ENCODE assay signal across 12 cellular contexts in genomic region chr15:90268415-90268814, GRCh38. TPM values are rescaled to one million over a fixed set of nuclear protein-coding genes. Genes with fewer than 3 reads are reported as not detected.
DNase-seq lines count a peak whose midpoint lies in the region; ATAC-seq and TF ChIP-seq lines count a peak whose summit lies in the region.
"Had no signal": no experiment of that assay in that cellular context is flagged by ENCODE, and none has a peak within 500 bp of the region (broad histone marks: within the 10 kb centered on the region; RNA-seq: fewer than 3 reads in every experiment).

No MANE protein-coding gene starts in this region.

- no TSS peak for BruUV-seq in MCF 10A (replicated peaks; lab: Mats Ljungman, UMichigan)
- BruUV-seq in OCI-LY7 (replicated peaks; lab: Mats Ljungman, UMichigan): no TSS peak

- CTCF ChIA-PET in MCF 10A (lab: Yijun Ruan, JAX) (interaction anchor here (0.5 to 1.7 kb wide), 8 partner anchors 18 to 431 kb away, joined by 3 to 8 read pairs (median 4); no protein-coding TSS in a partner anchor), OCI-LY7 (lab: Charles Lee; ENCODE audit: unreplicated experiment) (no interaction called here)

- no peak overlapping the region for H2AFZ ChIP-seq in OCI-LY7 (ENCODE audit: low read length)

- peaks cover 29% of the 10 kb centered on the region for H3K4me1 Mint-ChIP-seq in MCF 10A (ENCODE audit: insufficient read depth, unreplicated experiment)
- peaks cover 71% of the 10 kb centered on the region for H3K4me1 Mint-ChIP-seq in stimulated activated naive CD8-positive, alpha-beta T cell treated with anti-CD3 and anti-CD28 coated beads, Interleukin-15, amount 100 ng/mL, for 72 hours

- no peaks in the 10 kb centered on the region for H3K27me3 ChIP-seq in breast epithelium
- H3K27me3 ChIP-seq: upper lobe of right lung had no signal

- peak overlapping the region; percentile 87 for H3K4me2 ChIP-seq in OCI-LY7 (ENCODE audit: low read length)

- H3K36me3 ChIP-seq in breast epithelium (no peaks in the 10 kb centered on the region), OCI-LY7 (ENCODE audit: insufficient read depth, low read length) (peaks cover 61% of the 10 kb centered on the region)

- DNase-seq in MCF 10A (ENCODE audit: unreplicated experiment): no peak
- no peak for DNase-seq in breast epithelium (ENCODE audit: low spot score in 2 of 2)
- no peak for DNase-seq in OCI-LY7 (ENCODE audit: low spot score)
- DNase-seq in foreskin fibroblast: no peak
- DNase-seq in stimulated activated naive CD8-positive, alpha-beta T cell treated with anti-CD3 and anti-CD28 coated beads, Interleukin-15, amount 100 ng/mL, for 72 hours: no peak
- DNase-seq in SK-N-DZ (ENCODE audit: low spot score): no peak
- no peak for DNase-seq in AG08395 (ENCODE audit: low spot score)
- no peak for DNase-seq in ureter (ENCODE audit: low spot score)
- DNase-seq: activated CD8-positive, alpha-beta memory T cell treated with anti-CD3 and anti-CD28 coated beads, Interleukin-2, amount 50 U/mL, for 48 hours; effector CD8-positive, alpha-beta T cell; Kasumi-1 had no signal

- POLR2A ChIA-PET in MCF 10A (lab: Yijun Ruan, JAX) (no interaction called here), OCI-LY7 (lab: Charles Lee) (interaction anchor here (0.5 to 1.4 kb wide), 7 partner anchors 18 to 207 kb away, joined by 3 to 5 read pairs (median 3); partner anchors contain the start of genes CIB1 and GDPGP1)

- H3K27me3 Mint-ChIP-seq in MCF 10A (ENCODE audit: insufficient read depth, unreplicated experiment): no peaks in the 10 kb centered on the region
- no peaks in the 10 kb centered on the region for H3K27me3 Mint-ChIP-seq in stimulated activated naive CD8-positive, alpha-beta T cell treated with anti-CD3 and anti-CD28 coated beads, Interleukin-15, amount 100 ng/mL, for 72 hours

- H3K9me3 Mint-ChIP-seq in MCF 10A (ENCODE audit: unreplicated experiment): no peaks in the 10 kb centered on the region
- H3K9me3 Mint-ChIP-seq in stimulated activated naive CD8-positive, alpha-beta T cell treated with anti-CD3 and anti-CD28 coated beads, Interleukin-15, amount 100 ng/mL, for 72 hours: no peaks in the 10 kb centered on the region

- peak overlapping the region; percentile 46 for H3K4me3 Mint-ChIP-seq in MCF 10A (ENCODE audit: unreplicated experiment)
- peak overlapping the region; percentile 81 to 95 for H3K4me3 Mint-ChIP-seq in stimulated activated naive CD8-positive, alpha-beta T cell treated with anti-CD3 and anti-CD28 coated beads, Interleukin-15, amount 100 ng/mL, for 72 hours

- H3K79me2 ChIP-seq in OCI-LY7 (ENCODE audit: insufficient read depth, low read depth, low read length): peaks cover 71% of the 10 kb centered on the region

- peaks cover 36% of the 10 kb centered on the region for H3K36me3 Mint-ChIP-seq in MCF 10A (ENCODE audit: insufficient read depth, unreplicated experiment)

- no peaks in the 10 kb centered on the region for H3K9me2 ChIP-seq in OCI-LY7 (ENCODE audit: insufficient read depth, low read length)

- H3K27ac ChIP-seq in breast epithelium: peak overlapping the region in 1 of 2 donors; percentile 10
- no peak overlapping the region for H3K27ac ChIP-seq in OCI-LY7 (ENCODE audit: low read depth, low read length, poor library complexity, severe bottlenecking)
- H3K27ac ChIP-seq: upper lobe of right lung had no signal

- no peak overlapping the region for H3K27ac Mint-ChIP-seq in MCF 10A (ENCODE audit: low read depth, unreplicated experiment)
- peak overlapping the region; percentile 6 to 77 for H3K27ac Mint-ChIP-seq in stimulated activated naive CD8-positive, alpha-beta T cell treated with anti-CD3 and anti-CD28 coated beads, Interleukin-15, amount 100 ng/mL, for 72 hours

- no peak for TF ChIP-seq POLR2A in breast epithelium (IDR thresholded peaks at IDR 0.05)

- H3K9me3 ChIP-seq in breast epithelium (no peaks in the 10 kb centered on the region), OCI-LY7 (ENCODE audit: low read length) (no peaks in the 10 kb centered on the region)
- H3K9me3 ChIP-seq: upper lobe of right lung had no signal

- peaks cover 14% of the 10 kb centered on the region for H4K20me1 ChIP-seq in OCI-LY7 (ENCODE audit: insufficient read depth, low read length)

- TF ChIP-seq CTCF in MCF 10A (IDR thresholded peaks at IDR 0.05; ENCODE audit: unreplicated experiment) (no peak), breast epithelium (IDR thresholded peaks at IDR 0.05) (no peak), OCI-LY7 (conservative IDR thresholded peaks at IDR 0.05; ENCODE audit: low read length) (no peak), foreskin fibroblast (IDR thresholded peaks at IDR 0.05; ENCODE audit: low read depth, low read length) (no peak)

- H3K4me1 ChIP-seq in breast epithelium (peaks cover 0 to 20% of the 10 kb centered on the region in 2 donors), OCI-LY7 (ENCODE audit: insufficient read depth, low read length, poor library complexity, severe bottlenecking) (peaks cover 42% of the 10 kb centered on the region)

- peak overlapping the region in 1 of 3 donors; percentile 88 for H3K4me3 ChIP-seq in breast epithelium
- peak overlapping the region; percentile 74 for H3K4me3 ChIP-seq in OCI-LY7 (ENCODE audit: low read depth, low read length, poor library complexity, severe bottlenecking)
- peak overlapping the region; percentile 5 to 33 for H3K4me3 ChIP-seq in foreskin fibroblast (ENCODE audit: low read depth in 1 of 2, low read length in 2 of 2)

- ATAC-seq in stimulated activated naive CD8-positive, alpha-beta T cell treated with anti-CD3 and anti-CD28 coated beads, Interleukin-15, amount 100 ng/mL, for 72 hours: no peak
- ATAC-seq: upper lobe of right lung had no signal

- intact Hi-C loops in MCF 10A (cut with micrococcal nuclease) (no loop called here), breast epithelium (cut with DNase I; ENCODE audit: low total_unique reads) (no loop called here), OCI-LY7 (cut with micrococcal nuclease; ENCODE audit: unreplicated experiment) (loop anchor here (5.0 kb wide), 1 partner anchor 664 kb away; the partner anchor contains the start of gene HDDC3)

RNA-seq across cellular contexts. Expression of gene NGRN, which starts 2.9 kb away (rescaled TPM):
- total RNA-seq in MCF 10A (2022): 70.5 and 77.0 TPM in 2 replicates
- total RNA-seq in breast epithelium: 10 to 100 TPM; 67.7 to 99.1 (median 87.2) TPM
- total RNA-seq in OCI-LY7 (2014; rRNA removed; shearing (Covaris generic)): 65.0 and 72.8 TPM in 2 replicates
- total RNA-seq in OCI-LY7 (2022): 40.0 and 44.4 TPM in 2 replicates
- polyA plus RNA-seq in SK-N-DZ (2014; cell fraction: cytosol; rRNA removed): 181 and 189 TPM in 2 replicates
- polyA plus RNA-seq in SK-N-DZ (2014; cell fraction: nucleus; rRNA removed): 79.9 and 121 TPM in 2 replicates
- 98.5 TPM for total RNA-seq in ureter

RNA-seq across cellular contexts. Expression of gene TTLL13, which starts 19.1 kb away (rescaled TPM):
- total RNA-seq in MCF 10A (2022) (0.47 TPM in 1 of 2 replicates, not detected in the other), breast epithelium (under 1 TPM in 1 of 3 donors, not detected in 2; 0.15 TPM), OCI-LY7 (2022) (0.77 and 1.3 TPM in 2 replicates), ureter (0.36 TPM)
- 0.57 and 0.88 TPM in 2 replicates for total RNA-seq in OCI-LY7 (2014; rRNA removed; shearing (Covaris generic))
- polyA plus RNA-seq in SK-N-DZ (2014; cell fraction: cytosol; rRNA removed): not detected in 2 replicates
- 0.27 TPM in 1 of 2 replicates, not detected in the other for polyA plus RNA-seq in SK-N-DZ (2014; cell fraction: nucleus; rRNA removed)
- total RNA-seq: upper lobe of right lung had no signal

RNA-seq across cellular contexts. Expression of gene GDPGP1, which starts 34.4 kb away (rescaled TPM):
- total RNA-seq in MCF 10A (2022) (3.4 and 6.6 TPM in 2 replicates), breast epithelium (1 to 10 TPM; 3.4 to 9.4 (median 7.5) TPM), OCI-LY7 (2022) (12.1 and 12.9 TPM in 2 replicates), ureter (16.9 TPM)
- total RNA-seq in OCI-LY7 (2014; rRNA removed; shearing (Covaris generic)): 8.1 and 22.3 TPM in 2 replicates
- polyA plus RNA-seq in SK-N-DZ (2014; cell fraction: cytosol; rRNA removed): 2.2 and 3.7 TPM in 2 replicates
- polyA plus RNA-seq in SK-N-DZ (2014; cell fraction: nucleus; rRNA removed): 1.7 and 4.8 TPM in 2 replicates

RNA-seq across cellular contexts. Expression of gene CIB1, which starts 34.7 kb away (rescaled TPM):
- total RNA-seq in MCF 10A (2022) (45.6 and 50.5 TPM in 2 replicates), breast epithelium (10 to 100 TPM; 30.2 to 61.3 (median 49.5) TPM), OCI-LY7 (2022) (54.5 and 66.0 TPM in 2 replicates), ureter (104 TPM)
- 52.8 and 53.2 TPM in 2 replicates for total RNA-seq in OCI-LY7 (2014; rRNA removed; shearing (Covaris generic))
- polyA plus RNA-seq in SK-N-DZ (2014; cell fraction: cytosol; rRNA removed): 5.1 and 9.0 TPM in 2 replicates
- 9.1 and 10.9 TPM in 2 replicates for polyA plus RNA-seq in SK-N-DZ (2014; cell fraction: nucleus; rRNA removed)
